In genomic region chr3:11678735-11679134, GRCh38 we compare ENCODE assay signal across 20 cellular contexts.
"Had no signal": no experiment of that assay in that cellular context is flagged by ENCODE, and none has a peak within 500 bp of the region (broad histone marks: within the 10 kb centered on the region; RNA-seq: fewer than 3 reads in every experiment).

No MANE protein-coding gene starts in this region.

- ATAC-seq: effector memory CD8-positive, alpha-beta T cell; natural killer cell; pancreas; right cardiac atrium; stimulated activated effector memory CD8-positive, alpha-beta T cell treated with anti-CD3 and anti-CD28 coated beads, Interleukin-12 subunit alpha, Interleukin-12 subunit beta, amount 100 ng/mL, for 72 hours; stimulated activated naive CD8-positive, alpha-beta T cell treated with anti-CD3 and anti-CD28 coated beads, Interleukin-15, Interleukin-2, amounts not matched to agents 100 U/mL and 50 U/mL, for 24 hours had no signal

- H3K4me3 ChIP-seq: esophagus squamous epithelium, neural progenitor cell, pancreas, suprapubic skin, thyroid gland had no signal

- H3K36me3 Mint-ChIP-seq: natural killer cell; neural progenitor cell; stimulated activated effector memory CD8-positive, alpha-beta T cell treated with anti-CD3 and anti-CD28 coated beads, Interleukin-12 subunit alpha, Interleukin-12 subunit beta, amount 100 ng/mL, for 72 hours had no signal

- H3K4me3 Mint-ChIP-seq: central memory CD8-positive, alpha-beta T cell; dendritic cell treated with granulocyte-macrophage colony-stimulating factor and Interleukin-4, amounts not matched to agents 40 ng/mL and 50 ng/mL, for 4 days; effector memory CD8-positive, alpha-beta T cell; natural killer cell; neural progenitor cell; stimulated activated effector memory CD8-positive, alpha-beta T cell treated with anti-CD3 and anti-CD28 coated beads, Interleukin-12 subunit alpha, Interleukin-12 subunit beta, amount 100 ng/mL, for 72 hours had no signal

- H3K27me3 ChIP-seq: esophagus squamous epithelium, neural progenitor cell, pancreas, suprapubic skin, thyroid gland had no signal

- H3K4me1 ChIP-seq: esophagus squamous epithelium, neural progenitor cell, suprapubic skin, thyroid gland had no signal

- H3K9me3 ChIP-seq: esophagus squamous epithelium, pancreas, suprapubic skin, thyroid gland had no signal

- H3K27ac ChIP-seq: epithelial cell of prostate, esophagus squamous epithelium, neural progenitor cell, pancreas, suprapubic skin, thyroid gland had no signal

- H3K9me3 Mint-ChIP-seq: central memory CD8-positive, alpha-beta T cell; dendritic cell treated with granulocyte-macrophage colony-stimulating factor and Interleukin-4, amounts not matched to agents 40 ng/mL and 50 ng/mL, for 4 days; effector memory CD8-positive, alpha-beta T cell; natural killer cell; neural progenitor cell; stimulated activated effector memory CD8-positive, alpha-beta T cell treated with anti-CD3 and anti-CD28 coated beads, Interleukin-12 subunit alpha, Interleukin-12 subunit beta, amount 100 ng/mL, for 72 hours had no signal

- H3K4me1 Mint-ChIP-seq: central memory CD8-positive, alpha-beta T cell; natural killer cell; neural progenitor cell had no signal

- DNase-seq: effector memory CD8-positive, alpha-beta T cell; esophagus squamous epithelium; foreskin melanocyte; head of caudate nucleus; hippocampal formation; natural killer cell; nucleus accumbens; pancreas; right cardiac atrium; stimulated activated CD4-positive, alpha-beta T cell treated with anti-CD3 and anti-CD28 coated beads, Interleukin-4, amount 100 ng/mL, for 1 hour; stimulated activated CD8-positive, alpha-beta memory T cell treated with anti-CD3 and anti-CD28 coated beads, Interleukin-4, amount 100 ng/mL, for 48 hours; stimulated activated naive CD8-positive, alpha-beta T cell treated with anti-CD3 and anti-CD28 coated beads, Interleukin-15, Interleukin-2, amounts not matched to agents 100 U/mL and 50 U/mL, for 24 hours; thyroid gland had no signal

- H3K27ac Mint-ChIP-seq: dendritic cell treated with granulocyte-macrophage colony-stimulating factor and Interleukin-4, amounts not matched to agents 40 ng/mL and 50 ng/mL, for 4 days; effector memory CD8-positive, alpha-beta T cell; natural killer cell; neural progenitor cell; progenitor cell of endocrine pancreas; stimulated activated effector memory CD8-positive, alpha-beta T cell treated with anti-CD3 and anti-CD28 coated beads, Interleukin-12 subunit alpha, Interleukin-12 subunit beta, amount 100 ng/mL, for 72 hours had no signal

- H3K27me3 Mint-ChIP-seq: central memory CD8-positive, alpha-beta T cell; dendritic cell treated with granulocyte-macrophage colony-stimulating factor and Interleukin-4, amounts not matched to agents 40 ng/mL and 50 ng/mL, for 4 days; effector memory CD8-positive, alpha-beta T cell; progenitor cell of endocrine pancreas had no signal

- H3K36me3 ChIP-seq: neural progenitor cell, pancreas, thyroid gland had no signal
